Comparison of ENCODE assay signal across 19 cellular contexts in the genomic region with DNA sequence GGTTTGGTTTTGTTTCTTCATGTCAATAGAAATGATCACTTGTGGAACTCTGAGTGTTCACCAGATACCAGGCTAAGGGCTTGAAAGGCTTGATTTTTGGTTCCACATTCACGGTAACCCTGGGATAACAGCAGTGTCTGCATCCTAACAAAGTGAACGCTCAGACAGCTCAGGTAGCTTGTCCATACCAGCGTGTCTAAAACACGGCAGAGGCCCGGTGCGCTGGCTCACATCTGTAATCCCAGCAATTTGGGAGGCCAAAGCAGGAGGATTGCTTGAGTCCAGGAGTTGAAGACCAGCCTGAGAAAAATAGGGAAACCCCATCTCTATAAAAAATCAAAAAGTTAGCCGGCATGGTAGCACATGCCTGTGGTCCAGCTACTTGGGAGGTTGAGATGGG. TPM values are rescaled to one million over a fixed set of nuclear protein-coding genes. Genes with fewer than 3 reads are reported as not detected.
A peak's percentile ranks its signal among the peaks of the same experiment; 100 is the strongest.
DNase-seq lines count a peak whose midpoint lies in the region; ATAC-seq and TF ChIP-seq lines count a peak whose summit lies in the region.
"Had no signal": no experiment of that assay in that cellular context is flagged by ENCODE, and none has a peak within 500 bp of the region (broad histone marks: within the 10 kb centered on the region; RNA-seq: fewer than 3 reads in every experiment).

No MANE protein-coding gene starts in this region.

- peak overlapping the region; percentile 23 for H3K27ac Mint-ChIP-seq in mesothelial cell of epicardium
- H3K27ac Mint-ChIP-seq in stimulated activated naive CD8-positive, alpha-beta T cell treated with anti-CD3 and anti-CD28 coated beads, Interleukin-15, amount 100 ng/mL, for 72 hours, result no peak overlapping the region
- H3K27ac Mint-ChIP-seq: CD4-positive, CD25-positive, alpha-beta regulatory T cell had no signal

- peaks cover 5% of the 10 kb centered on the region for H3K36me3 Mint-ChIP-seq in mesothelial cell of epicardium
- H3K36me3 Mint-ChIP-seq: CD4-positive, CD25-positive, alpha-beta regulatory T cell had no signal

- no peaks in the 10 kb centered on the region for H3K9me3 ChIP-seq in transverse colon
- H3K9me3 ChIP-seq: A549 had no signal

- in situ Hi-C loops in transverse colon (cut with MboI; ENCODE audit: low pct_ligation_motif_present in 1 of 4, low pct_unique_long_range_greater_than_20kb in 1 of 4, low sequenced_read_pairs in 3 of 4), result no loop called here

- H3K4me3 ChIP-seq in transverse colon, result no peak overlapping the region
- H3K4me3 ChIP-seq: A549 had no signal

- H3K36me3 ChIP-seq in transverse colon, result no peaks in the 10 kb centered on the region

- no peak overlapping the region for H3K4me3 Mint-ChIP-seq in mesothelial cell of epicardium
- no peak overlapping the region for H3K4me3 Mint-ChIP-seq in stimulated activated naive CD8-positive, alpha-beta T cell treated with anti-CD3 and anti-CD28 coated beads, Interleukin-15, amount 100 ng/mL, for 72 hours
- H3K4me3 Mint-ChIP-seq: CD4-positive, CD25-positive, alpha-beta regulatory T cell had no signal

- peaks cover 16% of the 10 kb centered on the region for H3K9me3 Mint-ChIP-seq in mesothelial cell of epicardium
- peaks cover 0 to 8% of the 10 kb centered on the region in 2 donors for H3K9me3 Mint-ChIP-seq in stimulated activated naive CD8-positive, alpha-beta T cell treated with anti-CD3 and anti-CD28 coated beads, Interleukin-15, amount 100 ng/mL, for 72 hours

- intact Hi-C loops in Right ventricle myocardium superior (cut with DNase I), result loop anchor here (5.0 kb wide), 1 partner anchor 84 kb away; no protein-coding TSS in a partner anchor
- intact Hi-C loops in left cardiac atrium (cut with DNase I), result no loop called here
- intact Hi-C loops in transverse colon (cut with DNase I; ENCODE audit: low total_unique reads), result no loop called here

- TF ChIP-seq EP300 in transverse colon (IDR thresholded peaks at IDR 0.05; ENCODE audit: low read depth), result no peak

- peaks cover 4 to 18% (median 16%) of the 10 kb centered on the region in 4 donors for H3K4me1 ChIP-seq in transverse colon

- H3K27ac ChIP-seq in transverse colon, result peak overlapping the region in 3 of 4 donors; percentile 60 to 72 (median 71)
- H3K27ac ChIP-seq: A549 had no signal

- TF ChIP-seq CTCF in mesothelial cell of epicardium (IDR thresholded peaks at IDR 0.05; ENCODE audit: unreplicated experiment), result no peak
- no peak for TF ChIP-seq CTCF in transverse colon (IDR thresholded peaks at IDR 0.05)

- 88 to 98% methylated on average over 4 to 7 of the region's 7 CpGs for WGBS in transverse colon (ENCODE audit: low coverage in 1 of 2), 2 donors

- H3K27me3 ChIP-seq in transverse colon, result no peaks in the 10 kb centered on the region

- no peak for TF ChIP-seq POLR2A in transverse colon (IDR thresholded peaks at IDR 0.05)

- H3K27me3 Mint-ChIP-seq in mesothelial cell of epicardium (ENCODE audit: low read depth), result no peaks in the 10 kb centered on the region
- peaks cover 9% of the 10 kb centered on the region for H3K27me3 Mint-ChIP-seq in stimulated activated naive CD8-positive, alpha-beta T cell treated with anti-CD3 and anti-CD28 coated beads, Interleukin-15, amount 100 ng/mL, for 72 hours

- no peak for ATAC-seq in Right ventricle myocardium superior (ENCODE audit: poor library complexity)
- no peak for ATAC-seq in left cardiac atrium
- ATAC-seq in stimulated activated naive CD8-positive, alpha-beta T cell treated with anti-CD3 and anti-CD28 coated beads, Interleukin-15, amount 100 ng/mL, for 72 hours, result no peak
- ATAC-seq in HG03571 (IDR thresholded peaks at IDR 0.05; ENCODE audit: unreplicated experiment), result no peak
- no peak for ATAC-seq in GM21367 (IDR thresholded peaks at IDR 0.05; ENCODE audit: unreplicated experiment)
- ATAC-seq: A549, Panc1 had no signal

- DNase-seq in Right ventricle myocardium superior (peak; percentile 20), left cardiac atrium (no peak), ecto neural progenitor cell (ENCODE audit: low spot score) (peak; percentile 23), mesothelial cell of epicardium (ENCODE audit: low spot score in 2 of 2, unreplicated experiment in 2 of 2) (peak in 1 of 2 experiments; percentile 25), transverse colon (no peak)
- DNase-seq in stimulated activated naive CD8-positive, alpha-beta T cell treated with anti-CD3 and anti-CD28 coated beads, Interleukin-15, amount 100 ng/mL, for 72 hours, result no peak
- DNase-seq: CD4-positive, CD25-positive, alpha-beta regulatory T cell; DMS79; Karpas-422; MM.1S; NCI-H1105 treated with DMSO at 0.1 percent for 48 hours; NCI-H187; NCI-H446 treated with DMSO at 0.1 percent for 48 hours; NCI-H774; SHP77 treated with DMSO at 0.1 percent for 48 hours had no signal

- peaks cover 49% of the 10 kb centered on the region for H3K4me1 Mint-ChIP-seq in mesothelial cell of epicardium
- H3K4me1 Mint-ChIP-seq in stimulated activated naive CD8-positive, alpha-beta T cell treated with anti-CD3 and anti-CD28 coated beads, Interleukin-15, amount 100 ng/mL, for 72 hours, result no peaks in the 10 kb centered on the region

RNA-seq across cellular contexts. Expression of a gene that starts 49.0 kb away (rescaled TPM):
- 123 TPM for total RNA-seq in Right ventricle myocardium superior
- total RNA-seq in left cardiac atrium, result 10 to 100 TPM; 48.5 to 78.2 TPM
- 25.6 to 27.9 TPM (median 26.2 TPM) in 3 replicates for total RNA-seq in mesothelial cell of epicardium
- 10 to 100 TPM in 1 of 4 donors, 1 to 10 TPM in 3; 1.5 to 11.9 (median 6.5) TPM for total RNA-seq in transverse colon
- total RNA-seq: CD4-positive, CD25-positive, alpha-beta regulatory T cell had no signal

Comparison
In these comparisons a context has a peak if more than half of its experiments do, and no peak if none do; other contexts are left out.
1. DNase-seq: peak in Right ventricle myocardium superior (single experiment) and ecto neural progenitor cell (single experiment); none in left cardiac atrium (single experiment), transverse colon (single experiment) and stimulated activated naive CD8-positive, alpha-beta T cell treated with anti-CD3 and anti-CD28 coated beads, Interleukin-15, amount 100 ng/mL, for 72 hours (0 of 2).